ENCODE assay signal across 22 cellular contexts in genomic region chr6:18667612-18668011, GRCh38.
"Had no signal": no experiment of that assay in that cellular context is flagged by ENCODE, and none has a peak within 500 bp of the region (broad histone marks: within the 10 kb centered on the region; RNA-seq: fewer than 3 reads in every experiment).

No MANE protein-coding gene starts in this region.

- DNase-seq: dermis blood vessel endothelial cell; dorsolateral prefrontal cortex; effector CD4-positive, alpha-beta T cell; effector memory CD4-positive, alpha-beta T cell; foreskin keratinocyte; glutamatergic neuron; head of caudate nucleus; heart right ventricle; hypothalamus; immature natural killer cell; islet precursor cell; kidney; kidney glomerular epithelial cell; left lung; left ventricle myocardium superior; lower lobe of right lung; mesenchymal stem cell; naive thymus-derived CD4-positive, alpha-beta T cell had no signal

- H3K4me1 Mint-ChIP-seq: immature natural killer cell; naive thymus-derived CD4-positive, alpha-beta T cell had no signal

- H3K4me1 ChIP-seq: esophagus muscularis mucosa, foreskin keratinocyte, gastroesophageal sphincter, heart right ventricle, left lung, lower lobe of right lung had no signal

- H3K9me3 Mint-ChIP-seq: mesothelial cell of epicardium had no signal

- H3K36me3 Mint-ChIP-seq: immature natural killer cell, mesothelial cell of epicardium had no signal

- H3K4me3 Mint-ChIP-seq: immature natural killer cell; mesothelial cell of epicardium; naive thymus-derived CD4-positive, alpha-beta T cell had no signal

- H3K9me3 ChIP-seq: esophagus muscularis mucosa, gastroesophageal sphincter, heart right ventricle, left lung, lower lobe of right lung had no signal

- ATAC-seq: foreskin keratinocyte; gastroesophageal sphincter; heart right ventricle; left lung; left ventricle myocardium superior; lower lobe of right lung; naive thymus-derived CD4-positive, alpha-beta T cell had no signal

- H3K27me3 ChIP-seq: esophagus muscularis mucosa, foreskin keratinocyte, left lung had no signal

- H3K4me3 ChIP-seq: coronary artery, dorsolateral prefrontal cortex, esophagus muscularis mucosa, gastroesophageal sphincter, heart right ventricle, left lung, lower lobe of right lung had no signal

- H3K27ac ChIP-seq: coronary artery, dorsolateral prefrontal cortex, esophagus muscularis mucosa, foreskin keratinocyte, gastroesophageal sphincter, heart right ventricle, left lung, lower lobe of right lung had no signal

- H3K36me3 ChIP-seq: esophagus muscularis mucosa, gastroesophageal sphincter, heart right ventricle, left lung, lower lobe of right lung had no signal

- H3K27ac Mint-ChIP-seq: immature natural killer cell; naive thymus-derived CD4-positive, alpha-beta T cell had no signal
